1 cellular context compared by ENCODE assay signal in the genomic region with DNA sequence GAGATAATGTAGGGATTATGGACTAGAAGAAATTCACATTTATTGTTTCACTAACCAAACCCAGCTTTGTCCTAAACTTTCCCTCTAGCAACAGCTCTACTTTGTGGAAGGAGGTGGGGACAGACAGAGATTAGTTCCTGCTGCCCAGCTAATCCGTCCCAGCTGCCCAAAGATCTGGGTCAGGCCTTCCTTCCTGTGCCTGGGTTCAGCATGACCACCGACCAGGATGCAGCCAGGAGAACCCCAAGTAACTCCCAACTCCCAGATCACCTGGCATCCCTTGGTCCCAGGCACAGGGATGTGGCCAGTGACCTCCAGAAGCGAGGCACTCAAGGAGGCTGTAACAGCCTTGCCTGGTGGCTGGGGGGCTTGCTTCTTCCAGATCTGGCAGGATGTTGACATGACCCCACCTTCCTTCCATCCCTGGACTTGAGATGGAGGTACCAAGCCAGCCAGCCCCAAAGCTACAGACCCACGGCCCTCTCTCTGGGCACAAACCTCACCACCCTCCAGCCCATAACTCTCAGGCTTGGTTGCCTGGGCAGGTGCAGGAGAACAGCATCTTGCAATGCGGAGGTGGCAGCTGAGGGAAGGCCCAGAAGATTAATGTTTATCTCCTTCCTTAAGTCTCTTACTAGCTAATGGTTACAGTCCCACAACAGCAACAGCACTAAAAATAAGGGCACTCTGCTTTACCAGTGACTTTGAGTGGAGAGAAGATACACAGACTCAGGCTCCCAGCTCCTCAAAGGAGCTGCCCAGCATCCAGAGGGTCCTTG.
TF ChIP-seq lines count a peak whose summit lies in the region.

No MANE protein-coding gene starts in this region.

TF ChIP-seq in GM23338, 12 proteins besides CTCF, POLR2A, EP300 and RAD21 (continued from another document):
- no peak for TF ChIP-seq ZNF462 (CRISPR knock-in tag; IDR thresholded peaks at IDR 0.05)
- TF ChIP-seq, protein P1, sequence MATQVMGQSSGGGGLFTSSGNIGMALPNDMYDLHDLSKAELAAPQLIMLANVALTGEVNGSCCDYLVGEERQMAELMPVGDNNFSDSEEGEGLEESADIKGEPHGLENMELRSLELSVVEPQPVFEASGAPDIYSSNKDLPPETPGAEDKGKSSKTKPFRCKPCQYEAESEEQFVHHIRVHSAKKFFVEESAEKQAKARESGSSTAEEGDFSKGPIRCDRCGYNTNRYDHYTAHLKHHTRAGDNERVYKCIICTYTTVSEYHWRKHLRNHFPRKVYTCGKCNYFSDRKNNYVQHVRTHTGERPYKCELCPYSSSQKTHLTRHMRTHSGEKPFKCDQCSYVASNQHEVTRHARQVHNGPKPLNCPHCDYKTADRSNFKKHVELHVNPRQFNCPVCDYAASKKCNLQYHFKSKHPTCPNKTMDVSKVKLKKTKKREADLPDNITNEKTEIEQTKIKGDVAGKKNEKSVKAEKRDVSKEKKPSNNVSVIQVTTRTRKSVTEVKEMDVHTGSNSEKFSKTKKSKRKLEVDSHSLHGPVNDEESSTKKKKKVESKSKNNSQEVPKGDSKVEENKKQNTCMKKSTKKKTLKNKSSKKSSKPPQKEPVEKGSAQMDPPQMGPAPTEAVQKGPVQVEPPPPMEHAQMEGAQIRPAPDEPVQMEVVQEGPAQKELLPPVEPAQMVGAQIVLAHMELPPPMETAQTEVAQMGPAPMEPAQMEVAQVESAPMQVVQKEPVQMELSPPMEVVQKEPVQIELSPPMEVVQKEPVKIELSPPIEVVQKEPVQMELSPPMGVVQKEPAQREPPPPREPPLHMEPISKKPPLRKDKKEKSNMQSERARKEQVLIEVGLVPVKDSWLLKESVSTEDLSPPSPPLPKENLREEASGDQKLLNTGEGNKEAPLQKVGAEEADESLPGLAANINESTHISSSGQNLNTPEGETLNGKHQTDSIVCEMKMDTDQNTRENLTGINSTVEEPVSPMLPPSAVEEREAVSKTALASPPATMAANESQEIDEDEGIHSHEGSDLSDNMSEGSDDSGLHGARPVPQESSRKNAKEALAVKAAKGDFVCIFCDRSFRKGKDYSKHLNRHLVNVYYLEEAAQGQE (IDR thresholded peaks at IDR 0.05; ENCODE audit: unreplicated experiment), result no peak
- TF ChIP-seq NANOG (IDR thresholded peaks at IDR 0.05; ENCODE audit: borderline replicate concordance), result no peak
